Comparison of ENCODE assay signal across 9 cellular contexts in the genomic region with DNA sequence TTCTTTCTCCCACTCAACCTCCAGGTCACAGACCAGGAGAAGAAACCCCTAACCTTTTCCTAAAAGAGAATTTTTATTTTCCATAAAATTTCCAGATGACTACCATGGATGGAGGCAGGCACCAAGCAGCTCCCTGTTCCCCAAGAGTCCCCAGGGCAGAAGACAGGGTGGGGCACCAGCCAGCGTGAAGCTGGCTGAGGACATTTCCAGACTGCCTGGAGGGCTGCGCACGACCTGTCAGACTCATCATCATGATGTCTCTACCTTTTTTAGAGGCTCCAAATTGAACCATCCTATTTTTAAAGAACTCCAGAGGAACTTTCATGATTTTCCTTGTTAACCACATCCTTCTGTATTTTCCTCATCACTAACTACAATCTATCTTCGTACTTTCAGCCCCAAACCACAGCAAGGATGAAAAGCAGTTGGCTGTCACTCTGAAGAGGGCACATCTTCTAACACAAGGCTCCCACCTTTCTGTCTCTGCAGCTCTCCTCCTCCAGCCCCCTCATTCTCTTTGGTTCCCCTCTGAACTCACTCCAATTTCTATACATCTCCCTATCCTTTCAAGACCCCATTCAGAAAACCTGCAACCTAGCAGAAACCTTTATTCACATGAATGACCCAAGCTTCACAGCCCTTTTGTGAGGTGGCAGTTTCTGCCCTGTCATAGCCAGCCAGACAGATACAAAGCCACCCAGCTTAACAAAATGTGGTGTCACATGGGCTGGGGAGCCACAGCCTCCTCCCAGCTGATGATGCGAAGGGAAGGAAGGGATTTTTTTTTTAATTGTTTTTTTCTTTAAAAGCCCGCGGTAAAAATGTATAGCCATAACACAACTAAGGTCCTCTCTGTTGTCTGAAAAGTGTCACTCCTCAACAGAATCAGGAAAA. TPM values are rescaled to one million over a fixed set of nuclear protein-coding genes. Genes with fewer than 3 reads are reported as not detected.
DNase-seq lines count a peak whose midpoint lies in the region; ATAC-seq and TF ChIP-seq lines count a peak whose summit lies in the region.
"Had no signal": no experiment of that assay in that cellular context is flagged by ENCODE, and none has a peak within 500 bp of the region (broad histone marks: within the 10 kb centered on the region; RNA-seq: fewer than 3 reads in every experiment).

No MANE protein-coding gene starts in this region.

- H3K36me3 Mint-ChIP-seq in activated naive CD4-positive, alpha-beta T cell treated with anti-CD3 and anti-CD28 coated beads, Interleukin-2, amount 50 U/mL, for 72 hours = peaks cover 0 to 6% of the 10 kb centered on the region in 2 donors
- H3K36me3 Mint-ChIP-seq in natural killer cell = no peaks in the 10 kb centered on the region
- H3K36me3 Mint-ChIP-seq in type B pancreatic cell = peaks cover 16% of the 10 kb centered on the region

- ATAC-seq in DND-41 (ENCODE audit: insufficient read depth, low read depth) = peak; percentile 57
- peak; percentile 65 for ATAC-seq in GM21825 (IDR thresholded peaks at IDR 0.05; ENCODE audit: unreplicated experiment)
- peak; percentile 88 to 98 for ATAC-seq in activated naive CD4-positive, alpha-beta T cell treated with anti-CD3 and anti-CD28 coated beads, Interleukin-2, amount 50 U/mL, for 72 hours
- ATAC-seq in natural killer cell = peak; percentile 53 to 86 (median 79)
- ATAC-seq in HG02840 (IDR thresholded peaks at IDR 0.05; ENCODE audit: low FRiP score, unreplicated experiment) = no peak
- ATAC-seq in GM18873 (IDR thresholded peaks at IDR 0.05; ENCODE audit: low FRiP score, unreplicated experiment) = no peak

- no peaks in the 10 kb centered on the region for H3K9me3 Mint-ChIP-seq in activated naive CD4-positive, alpha-beta T cell treated with anti-CD3 and anti-CD28 coated beads, Interleukin-2, amount 50 U/mL, for 72 hours
- H3K9me3 Mint-ChIP-seq in natural killer cell = no peaks in the 10 kb centered on the region
- H3K9me3 Mint-ChIP-seq in type B pancreatic cell = no peaks in the 10 kb centered on the region

- peaks cover 42% of the 10 kb centered on the region for H4K20me1 ChIP-seq in DND-41 (ENCODE audit: insufficient read depth, low read length)

- no peaks in the 10 kb centered on the region for H3K9me3 ChIP-seq in DND-41 (ENCODE audit: insufficient read depth, low read length, severe bottlenecking)

- no peak for TF ChIP-seq CTCF in DND-41 (IDR thresholded peaks at IDR 0.05; ENCODE audit: borderline replicate concordance, extremely low read depth, low read length, poor library complexity, severe bottlenecking)
- no peak for TF ChIP-seq CTCF in natural killer cell (IDR thresholded peaks at IDR 0.05)
- TF ChIP-seq CTCF in type B pancreatic cell (conservative IDR thresholded peaks at IDR 0.05) = no peak

- no peaks in the 10 kb centered on the region for H3K27me3 ChIP-seq in DND-41 (ENCODE audit: insufficient read depth, low read length, poor library complexity)

- no peak overlapping the region for H2AFZ ChIP-seq in DND-41 (ENCODE audit: low read depth, low read length)

- intact Hi-C loops in natural killer cell (cut with micrococcal nuclease) = no loop called here

- DNase-seq in DND-41 (no peak), natural killer cell (no peak), type B pancreatic cell (ENCODE audit: extremely low spot score, unreplicated experiment) (no peak), midbrain (lab: John Stamatoyannopoulos, UW) (no peak)
- DNase-seq in activated naive CD4-positive, alpha-beta T cell treated with anti-CD3 and anti-CD28 coated beads, Interleukin-2, amount 50 U/mL, for 72 hours (ENCODE audit: low spot score in 2 of 2) = no peak
- DNase-seq: NCI-H524 treated with DMSO at 0.1 percent for 48 hours had no signal

- peaks cover 50% of the 10 kb centered on the region for H3K36me3 ChIP-seq in DND-41 (ENCODE audit: insufficient read depth, low read length)

- no peak overlapping the region for H3K27ac ChIP-seq in DND-41 (ENCODE audit: low read length)

- H3K9ac ChIP-seq in DND-41 (ENCODE audit: low read depth, low read length) = no peak overlapping the region

- no peaks in the 10 kb centered on the region for H3K27me3 Mint-ChIP-seq in natural killer cell (ENCODE audit: low read depth in 2 of 2)
- H3K27me3 Mint-ChIP-seq in type B pancreatic cell = no peaks in the 10 kb centered on the region

- peaks cover 38 to 49% of the 10 kb centered on the region in 2 donors for H3K4me1 Mint-ChIP-seq in natural killer cell
- H3K4me1 Mint-ChIP-seq in type B pancreatic cell (ENCODE audit: unreplicated experiment) = peaks cover 24% of the 10 kb centered on the region

- no peak overlapping the region for H3K4me2 ChIP-seq in DND-41 (ENCODE audit: insufficient read depth, low read length)

- peaks cover 88% of the 10 kb centered on the region for H3K79me2 ChIP-seq in DND-41 (ENCODE audit: insufficient read depth, low read length)

- H3K4me3 ChIP-seq in DND-41 (ENCODE audit: low read depth in 1 of 2, low read length in 2 of 2) = no peak overlapping the region

- no peaks in the 10 kb centered on the region; the same call in 1 of the 2 replicates for H3K4me1 ChIP-seq in DND-41 (ENCODE audit: insufficient read depth, low read length)

- H3K4me3 Mint-ChIP-seq in natural killer cell (no peak overlapping the region), type B pancreatic cell (no peak overlapping the region)

- peak overlapping the region; percentile 76 to 85 for H3K27ac Mint-ChIP-seq in activated naive CD4-positive, alpha-beta T cell treated with anti-CD3 and anti-CD28 coated beads, Interleukin-2, amount 50 U/mL, for 72 hours
- peak overlapping the region; percentile 17 to 31 for H3K27ac Mint-ChIP-seq in natural killer cell
- no peak overlapping the region for H3K27ac Mint-ChIP-seq in type B pancreatic cell

RNA-seq across cellular contexts. Expression of a gene that starts 11.1 kb away (rescaled TPM):
- total RNA-seq in activated naive CD4-positive, alpha-beta T cell treated with anti-CD3 and anti-CD28 coated beads, Interleukin-2, amount 50 U/mL, for 72 hours = 10 to 100 TPM; 14.4 to 15.3 TPM
- total RNA-seq in natural killer cell = 10 to 100 TPM; 12.0 to 17.3 (median 13.6) TPM
- 20.1 and 21.9 TPM in 2 replicates for total RNA-seq in type B pancreatic cell (ENCODE audit: low replicate concordance)

RNA-seq across cellular contexts. Expression of a gene that starts 16.7 kb away (rescaled TPM):
- 10 to 100 TPM; 61.2 to 72.9 TPM for total RNA-seq in activated naive CD4-positive, alpha-beta T cell treated with anti-CD3 and anti-CD28 coated beads, Interleukin-2, amount 50 U/mL, for 72 hours
- total RNA-seq in natural killer cell (10 to 100 TPM; 25.4 to 30.7 (median 29.8) TPM), type B pancreatic cell (ENCODE audit: low replicate concordance) (36.0 and 52.6 TPM in 2 replicates)

Comparison
In these comparisons a context has a peak if more than half of its experiments do, and no peak if none do; other contexts are left out.
1. ATAC-seq: peak in DND-41 (single experiment), GM21825 (single experiment), activated naive CD4-positive, alpha-beta T cell treated with anti-CD3 and anti-CD28 coated beads, Interleukin-2, amount 50 U/mL, for 72 hours (2 of 2) and natural killer cell (3 of 3); none in HG02840 (single experiment) and GM18873 (single experiment).